In the genomic region with DNA sequence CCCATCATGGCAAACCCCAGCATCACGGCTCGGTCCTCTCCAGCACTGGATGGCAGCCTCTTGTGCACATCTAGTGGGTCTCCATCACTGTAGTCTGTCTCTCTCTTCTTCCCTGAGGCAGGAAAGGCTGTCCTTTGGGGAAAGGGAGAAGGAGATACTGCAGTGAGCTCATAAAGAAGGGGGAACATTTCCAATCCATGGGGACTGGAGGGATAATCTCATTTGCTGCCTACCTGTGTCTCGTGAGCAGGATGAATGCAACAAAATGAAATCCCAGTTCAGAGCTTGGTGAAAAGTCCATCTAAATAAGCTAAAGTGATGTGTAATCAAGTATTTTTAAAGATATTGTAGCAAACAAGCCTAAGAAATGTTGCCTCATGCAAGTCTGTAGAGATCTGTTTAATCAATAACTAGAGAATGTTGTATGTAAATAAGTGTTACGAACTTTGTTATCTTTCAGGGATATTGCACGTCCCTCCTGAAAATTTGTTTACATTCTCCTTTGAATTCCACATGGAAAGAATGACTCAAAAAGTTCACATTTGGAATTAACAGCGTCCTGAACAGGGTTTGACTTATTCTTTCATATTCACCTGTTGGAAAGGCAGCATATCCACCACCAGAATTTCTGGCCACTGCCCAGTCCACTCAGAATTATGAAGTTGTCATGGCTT, we compare ENCODE assay signal across 1 cellular context.
TF ChIP-seq lines count a peak whose summit lies in the region.

A gene with protein sequence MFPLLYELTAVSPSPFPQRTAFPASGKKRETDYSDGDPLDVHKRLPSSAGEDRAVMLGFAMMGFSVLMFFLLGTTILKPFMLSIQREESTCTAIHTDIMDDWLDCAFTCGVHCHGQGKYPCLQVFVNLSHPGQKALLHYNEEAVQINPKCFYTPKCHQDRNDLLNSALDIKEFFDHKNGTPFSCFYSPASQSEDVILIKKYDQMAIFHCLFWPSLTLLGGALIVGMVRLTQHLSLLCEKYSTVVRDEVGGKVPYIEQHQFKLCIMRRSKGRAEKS (minus strand): TSS at position 312 of the 674 bp plus-strand sequence. CDS start 124 bp downstream, at position 188.

TF ChIP-seq in HepG2, 621 proteins besides CTCF, POLR2A, EP300 and RAD21 (continued from another document and continues in another):
- TF ChIP-seq, protein P1, sequence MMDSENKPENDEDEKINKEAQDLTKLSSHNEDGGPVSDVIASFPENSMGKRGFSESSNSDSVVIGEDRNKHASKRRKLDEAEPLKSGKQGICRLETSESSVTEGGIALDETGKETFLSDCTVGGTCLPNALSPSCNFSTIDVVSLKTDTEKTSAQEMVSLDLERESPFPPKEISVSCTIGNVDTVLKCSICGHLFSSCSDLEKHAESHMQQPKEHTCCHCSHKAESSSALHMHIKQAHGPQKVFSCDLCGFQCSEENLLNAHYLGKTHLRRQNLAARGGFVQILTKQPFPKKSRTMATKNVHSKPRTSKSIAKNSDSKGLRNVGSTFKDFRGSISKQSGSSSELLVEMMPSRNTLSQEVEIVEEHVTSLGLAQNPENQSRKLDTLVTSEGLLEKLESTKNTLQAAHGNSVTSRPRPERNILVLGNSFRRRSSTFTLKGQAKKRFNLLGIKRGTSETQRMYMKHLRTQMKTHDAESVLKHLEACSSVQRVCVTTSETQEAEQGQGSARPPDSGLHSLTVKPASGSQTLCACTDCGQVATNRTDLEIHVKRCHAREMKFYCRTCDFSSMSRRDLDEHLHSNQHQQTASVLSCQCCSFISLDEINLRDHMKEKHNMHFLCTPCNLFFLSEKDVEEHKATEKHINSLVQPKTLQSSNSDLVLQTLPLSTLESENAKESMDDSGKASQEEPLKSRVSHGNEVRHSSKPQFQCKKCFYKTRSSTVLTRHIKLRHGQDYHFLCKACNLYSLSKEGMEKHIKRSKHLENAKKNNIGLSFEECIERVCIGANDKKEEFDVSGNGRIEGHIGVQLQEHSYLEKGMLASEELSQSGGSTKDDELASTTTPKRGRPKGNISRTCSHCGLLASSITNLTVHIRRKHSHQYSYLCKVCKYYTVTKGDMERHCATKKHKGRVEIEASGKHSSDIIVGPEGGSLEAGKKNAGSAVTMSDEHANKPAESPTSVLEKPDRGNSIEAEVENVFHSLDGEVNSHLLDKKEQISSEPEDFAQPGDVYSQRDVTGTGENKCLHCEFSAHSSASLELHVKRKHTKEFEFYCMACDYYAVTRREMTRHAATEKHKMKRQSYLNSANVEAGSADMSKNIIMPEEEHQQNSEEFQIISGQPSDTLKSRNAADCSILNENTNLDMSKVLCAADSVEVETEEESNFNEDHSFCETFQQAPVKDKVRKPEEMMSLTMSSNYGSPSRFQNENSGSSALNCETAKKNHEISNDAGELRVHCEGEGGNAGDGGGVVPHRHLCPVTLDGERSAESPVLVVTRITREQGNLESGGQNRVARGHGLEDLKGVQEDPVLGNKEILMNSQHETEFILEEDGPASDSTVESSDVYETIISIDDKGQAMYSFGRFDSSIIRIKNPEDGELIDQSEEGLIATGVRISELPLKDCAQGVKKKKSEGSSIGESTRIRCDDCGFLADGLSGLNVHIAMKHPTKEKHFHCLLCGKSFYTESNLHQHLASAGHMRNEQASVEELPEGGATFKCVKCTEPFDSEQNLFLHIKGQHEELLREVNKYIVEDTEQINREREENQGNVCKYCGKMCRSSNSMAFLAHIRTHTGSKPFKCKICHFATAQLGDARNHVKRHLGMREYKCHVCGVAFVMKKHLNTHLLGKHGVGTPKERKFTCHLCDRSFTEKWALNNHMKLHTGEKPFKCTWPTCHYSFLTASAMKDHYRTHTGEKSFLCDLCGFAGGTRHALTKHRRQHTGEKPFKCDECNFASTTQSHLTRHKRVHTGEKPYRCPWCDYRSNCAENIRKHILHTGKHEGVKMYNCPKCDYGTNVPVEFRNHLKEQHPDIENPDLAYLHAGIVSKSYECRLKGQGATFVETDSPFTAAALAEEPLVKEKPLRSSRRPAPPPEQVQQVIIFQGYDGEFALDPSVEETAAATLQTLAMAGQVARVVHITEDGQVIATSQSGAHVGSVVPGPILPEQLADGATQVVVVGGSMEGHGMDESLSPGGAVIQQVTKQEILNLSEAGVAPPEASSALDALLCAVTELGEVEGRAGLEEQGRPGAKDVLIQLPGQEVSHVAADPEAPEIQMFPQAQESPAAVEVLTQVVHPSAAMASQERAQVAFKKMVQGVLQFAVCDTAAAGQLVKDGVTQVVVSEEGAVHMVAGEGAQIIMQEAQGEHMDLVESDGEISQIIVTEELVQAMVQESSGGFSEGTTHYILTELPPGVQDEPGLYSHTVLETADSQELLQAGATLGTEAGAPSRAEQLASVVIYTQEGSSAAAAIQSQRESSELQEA (CRISPR knock-in tag; IDR thresholded peaks at IDR 0.05; ENCODE audit: not compliant biosample characterization) = no peak
- no peak for TF ChIP-seq ZNF143 (CRISPR knock-in tag; IDR thresholded peaks at IDR 0.05)
- no peak for TF ChIP-seq MTF1 (CRISPR knock-in tag; IDR thresholded peaks at IDR 0.05)
- no peak for TF ChIP-seq ZNF615 (CRISPR knock-in tag; IDR thresholded peaks at IDR 0.05; ENCODE audit: borderline replicate concordance)
- no peak for TF ChIP-seq MYNN (CRISPR knock-in tag; IDR thresholded peaks at IDR 0.05; ENCODE audit: low read depth)
- no peak for TF ChIP-seq MAF1 (CRISPR knock-in tag; IDR thresholded peaks at IDR 0.05; ENCODE audit: borderline replicate concordance)
- no peak for TF ChIP-seq RFX3 (CRISPR knock-in tag; IDR thresholded peaks at IDR 0.05)
- TF ChIP-seq, protein P2, sequence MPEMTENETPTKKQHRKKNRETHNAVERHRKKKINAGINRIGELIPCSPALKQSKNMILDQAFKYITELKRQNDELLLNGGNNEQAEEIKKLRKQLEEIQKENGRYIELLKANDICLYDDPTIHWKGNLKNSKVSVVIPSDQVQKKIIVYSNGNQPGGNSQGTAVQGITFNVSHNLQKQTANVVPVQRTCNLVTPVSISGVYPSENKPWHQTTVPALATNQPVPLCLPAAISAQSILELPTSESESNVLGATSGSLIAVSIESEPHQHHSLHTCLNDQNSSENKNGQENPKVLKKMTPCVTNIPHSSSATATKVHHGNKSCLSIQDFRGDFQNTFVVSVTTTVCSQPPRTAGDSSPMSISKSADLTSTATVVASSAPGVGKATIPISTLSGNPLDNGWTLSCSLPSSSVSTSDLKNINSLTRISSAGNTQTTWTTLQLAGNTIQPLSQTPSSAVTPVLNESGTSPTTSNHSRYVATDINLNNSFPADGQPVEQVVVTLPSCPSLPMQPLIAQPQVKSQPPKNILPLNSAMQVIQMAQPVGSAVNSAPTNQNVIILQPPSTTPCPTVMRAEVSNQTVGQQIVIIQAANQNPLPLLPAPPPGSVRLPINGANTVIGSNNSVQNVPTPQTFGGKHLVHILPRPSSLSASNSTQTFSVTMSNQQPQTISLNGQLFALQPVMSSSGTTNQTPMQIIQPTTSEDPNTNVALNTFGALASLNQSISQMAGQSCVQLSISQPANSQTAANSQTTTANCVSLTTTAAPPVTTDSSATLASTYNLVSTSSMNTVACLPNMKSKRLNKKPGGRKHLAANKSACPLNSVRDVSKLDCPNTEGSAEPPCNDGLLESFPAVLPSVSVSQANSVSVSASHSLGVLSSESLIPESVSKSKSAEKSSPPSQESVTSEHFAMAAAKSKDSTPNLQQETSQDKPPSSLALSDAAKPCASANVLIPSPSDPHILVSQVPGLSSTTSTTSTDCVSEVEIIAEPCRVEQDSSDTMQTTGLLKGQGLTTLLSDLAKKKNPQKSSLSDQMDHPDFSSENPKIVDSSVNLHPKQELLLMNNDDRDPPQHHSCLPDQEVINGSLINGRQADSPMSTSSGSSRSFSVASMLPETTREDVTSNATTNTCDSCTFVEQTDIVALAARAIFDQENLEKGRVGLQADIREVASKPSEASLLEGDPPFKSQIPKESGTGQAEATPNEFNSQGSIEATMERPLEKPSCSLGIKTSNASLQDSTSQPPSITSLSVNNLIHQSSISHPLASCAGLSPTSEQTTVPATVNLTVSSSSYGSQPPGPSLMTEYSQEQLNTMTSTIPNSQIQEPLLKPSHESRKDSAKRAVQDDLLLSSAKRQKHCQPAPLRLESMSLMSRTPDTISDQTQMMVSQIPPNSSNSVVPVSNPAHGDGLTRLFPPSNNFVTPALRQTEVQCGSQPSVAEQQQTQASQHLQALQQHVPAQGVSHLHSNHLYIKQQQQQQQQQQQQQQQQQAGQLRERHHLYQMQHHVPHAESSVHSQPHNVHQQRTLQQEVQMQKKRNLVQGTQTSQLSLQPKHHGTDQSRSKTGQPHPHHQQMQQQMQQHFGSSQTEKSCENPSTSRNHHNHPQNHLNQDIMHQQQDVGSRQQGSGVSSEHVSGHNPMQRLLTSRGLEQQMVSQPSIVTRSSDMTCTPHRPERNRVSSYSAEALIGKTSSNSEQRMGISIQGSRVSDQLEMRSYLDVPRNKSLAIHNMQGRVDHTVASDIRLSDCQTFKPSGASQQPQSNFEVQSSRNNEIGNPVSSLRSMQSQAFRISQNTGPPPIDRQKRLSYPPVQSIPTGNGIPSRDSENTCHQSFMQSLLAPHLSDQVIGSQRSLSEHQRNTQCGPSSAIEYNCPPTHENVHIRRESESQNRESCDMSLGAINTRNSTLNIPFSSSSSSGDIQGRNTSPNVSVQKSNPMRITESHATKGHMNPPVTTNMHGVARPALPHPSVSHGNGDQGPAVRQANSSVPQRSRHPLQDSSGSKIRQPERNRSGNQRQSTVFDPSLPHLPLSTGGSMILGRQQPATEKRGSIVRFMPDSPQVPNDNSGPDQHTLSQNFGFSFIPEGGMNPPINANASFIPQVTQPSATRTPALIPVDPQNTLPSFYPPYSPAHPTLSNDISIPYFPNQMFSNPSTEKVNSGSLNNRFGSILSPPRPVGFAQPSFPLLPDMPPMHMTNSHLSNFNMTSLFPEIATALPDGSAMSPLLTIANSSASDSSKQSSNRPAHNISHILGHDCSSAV (CRISPR knock-in tag; IDR thresholded peaks at IDR 0.05; ENCODE audit: borderline replicate concordance) = no peak
- peak; percentile 39; the same call in 1 of the 2 replicates for TF ChIP-seq ARID2 (CRISPR knock-in tag; IDR thresholded peaks at IDR 0.05; ENCODE audit: borderline replicate concordance)
- TF ChIP-seq SMAD3 (CRISPR knock-in tag; IDR thresholded peaks at IDR 0.05) = peak; percentile 80; the same call in 1 of the 2 replicates
- TF ChIP-seq, protein P3, sequence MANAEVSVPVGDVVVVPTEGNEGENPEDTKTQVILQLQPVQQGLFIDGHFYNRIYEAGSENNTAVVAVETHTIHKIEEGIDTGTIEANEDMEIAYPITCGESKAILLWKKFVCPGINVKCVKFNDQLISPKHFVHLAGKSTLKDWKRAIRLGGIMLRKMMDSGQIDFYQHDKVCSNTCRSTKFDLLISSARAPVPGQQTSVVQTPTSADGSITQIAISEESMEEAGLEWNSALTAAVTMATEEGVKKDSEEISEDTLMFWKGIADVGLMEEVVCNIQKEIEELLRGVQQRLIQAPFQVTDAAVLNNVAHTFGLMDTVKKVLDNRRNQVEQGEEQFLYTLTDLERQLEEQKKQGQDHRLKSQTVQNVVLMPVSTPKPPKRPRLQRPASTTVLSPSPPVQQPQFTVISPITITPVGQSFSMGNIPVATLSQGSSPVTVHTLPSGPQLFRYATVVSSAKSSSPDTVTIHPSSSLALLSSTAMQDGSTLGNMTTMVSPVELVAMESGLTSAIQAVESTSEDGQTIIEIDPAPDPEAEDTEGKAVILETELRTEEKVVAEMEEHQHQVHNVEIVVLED (CRISPR knock-in tag; IDR thresholded peaks at IDR 0.05; ENCODE audit: borderline replicate concordance) = no peak
- peak; percentile 60 for TF ChIP-seq THAP11 (CRISPR knock-in tag; IDR thresholded peaks at IDR 0.05)
- no peak for TF ChIP-seq GTF3A (CRISPR knock-in tag; conservative IDR thresholded peaks at IDR 0.05)
- TF ChIP-seq, protein P4, sequence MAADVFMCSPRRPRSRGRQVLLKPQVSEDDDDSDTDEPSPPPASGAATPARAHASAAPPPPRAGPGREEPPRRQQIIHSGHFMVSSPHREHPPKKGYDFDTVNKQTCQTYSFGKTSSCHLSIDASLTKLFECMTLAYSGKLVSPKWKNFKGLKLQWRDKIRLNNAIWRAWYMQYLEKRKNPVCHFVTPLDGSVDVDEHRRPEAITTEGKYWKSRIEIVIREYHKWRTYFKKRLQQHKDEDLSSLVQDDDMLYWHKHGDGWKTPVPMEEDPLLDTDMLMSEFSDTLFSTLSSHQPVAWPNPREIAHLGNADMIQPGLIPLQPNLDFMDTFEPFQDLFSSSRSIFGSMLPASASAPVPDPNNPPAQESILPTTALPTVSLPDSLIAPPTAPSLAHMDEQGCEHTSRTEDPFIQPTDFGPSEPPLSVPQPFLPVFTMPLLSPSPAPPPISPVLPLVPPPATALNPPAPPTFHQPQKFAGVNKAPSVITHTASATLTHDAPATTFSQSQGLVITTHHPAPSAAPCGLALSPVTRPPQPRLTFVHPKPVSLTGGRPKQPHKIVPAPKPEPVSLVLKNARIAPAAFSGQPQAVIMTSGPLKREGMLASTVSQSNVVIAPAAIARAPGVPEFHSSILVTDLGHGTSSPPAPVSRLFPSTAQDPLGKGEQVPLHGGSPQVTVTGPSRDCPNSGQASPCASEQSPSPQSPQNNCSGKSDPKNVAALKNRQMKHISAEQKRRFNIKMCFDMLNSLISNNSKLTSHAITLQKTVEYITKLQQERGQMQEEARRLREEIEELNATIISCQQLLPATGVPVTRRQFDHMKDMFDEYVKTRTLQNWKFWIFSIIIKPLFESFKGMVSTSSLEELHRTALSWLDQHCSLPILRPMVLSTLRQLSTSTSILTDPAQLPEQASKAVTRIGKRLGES (CRISPR knock-in tag; IDR thresholded peaks at IDR 0.05; ENCODE audit: borderline replicate concordance) = no peak
- TF ChIP-seq ZNF562 (CRISPR knock-in tag; IDR thresholded peaks at IDR 0.05; ENCODE audit: borderline replicate concordance) = no peak
- no peak for TF ChIP-seq ZFX (CRISPR knock-in tag; IDR thresholded peaks at IDR 0.05; ENCODE audit: low read depth)
- TF ChIP-seq PHF5A (CRISPR knock-in tag; IDR thresholded peaks at IDR 0.05; ENCODE audit: low read depth, unreplicated experiment) = no peak
- TF ChIP-seq FIP1L1 (IDR thresholded peaks at IDR 0.05; ENCODE audit: borderline replicate concordance, insufficient read depth, low read depth, low read length) = no peak
- TF ChIP-seq, protein P5, sequence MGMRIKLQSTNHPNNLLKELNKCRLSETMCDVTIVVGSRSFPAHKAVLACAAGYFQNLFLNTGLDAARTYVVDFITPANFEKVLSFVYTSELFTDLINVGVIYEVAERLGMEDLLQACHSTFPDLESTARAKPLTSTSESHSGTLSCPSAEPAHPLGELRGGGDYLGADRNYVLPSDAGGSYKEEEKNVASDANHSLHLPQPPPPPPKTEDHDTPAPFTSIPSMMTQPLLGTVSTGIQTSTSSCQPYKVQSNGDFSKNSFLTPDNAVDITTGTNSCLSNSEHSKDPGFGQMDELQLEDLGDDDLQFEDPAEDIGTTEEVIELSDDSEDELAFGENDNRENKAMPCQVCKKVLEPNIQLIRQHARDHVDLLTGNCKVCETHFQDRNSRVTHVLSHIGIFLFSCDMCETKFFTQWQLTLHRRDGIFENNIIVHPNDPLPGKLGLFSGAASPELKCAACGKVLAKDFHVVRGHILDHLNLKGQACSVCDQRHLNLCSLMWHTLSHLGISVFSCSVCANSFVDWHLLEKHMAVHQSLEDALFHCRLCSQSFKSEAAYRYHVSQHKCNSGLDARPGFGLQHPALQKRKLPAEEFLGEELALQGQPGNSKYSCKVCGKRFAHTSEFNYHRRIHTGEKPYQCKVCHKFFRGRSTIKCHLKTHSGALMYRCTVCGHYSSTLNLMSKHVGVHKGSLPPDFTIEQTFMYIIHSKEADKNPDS (CRISPR knock-in tag; IDR thresholded peaks at IDR 0.05) = no peak
- TF ChIP-seq, protein P6, sequence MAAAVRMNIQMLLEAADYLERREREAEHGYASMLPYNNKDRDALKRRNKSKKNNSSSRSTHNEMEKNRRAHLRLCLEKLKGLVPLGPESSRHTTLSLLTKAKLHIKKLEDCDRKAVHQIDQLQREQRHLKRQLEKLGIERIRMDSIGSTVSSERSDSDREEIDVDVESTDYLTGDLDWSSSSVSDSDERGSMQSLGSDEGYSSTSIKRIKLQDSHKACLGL (CRISPR knock-in tag; IDR thresholded peaks at IDR 0.05) = no peak
- no peak for TF ChIP-seq CBX5 (CRISPR knock-in tag; IDR thresholded peaks at IDR 0.05; ENCODE audit: borderline replicate concordance)
- TF ChIP-seq JUNB (CRISPR knock-in tag; IDR thresholded peaks at IDR 0.05; ENCODE audit: borderline replicate concordance) = no peak; the same call in 1 of the 2 replicates
- TF ChIP-seq ZNF431 (CRISPR knock-in tag; IDR thresholded peaks at IDR 0.05; ENCODE audit: borderline replicate concordance, low read depth) = no peak
- TF ChIP-seq ZNF550 (CRISPR knock-in tag; IDR thresholded peaks at IDR 0.05; ENCODE audit: borderline replicate concordance) = no peak
- TF ChIP-seq PRMT3 (CRISPR knock-in tag; IDR thresholded peaks at IDR 0.05; ENCODE audit: borderline replicate concordance, low read depth) = no peak
